In genomic region chr3:169479314-169479939, GRCh38 we compare ENCODE assay signal across 19 cellular contexts.
A peak's percentile ranks its signal among the peaks of the same experiment; 100 is the strongest.
DNase-seq lines count a peak whose midpoint lies in the region; FAIRE-seq and TF ChIP-seq lines count a peak whose summit lies in the region.
"Had no signal": no experiment of that assay in that cellular context is flagged by ENCODE, and none has a peak within 500 bp of the region (broad histone marks: within the 10 kb centered on the region; RNA-seq: fewer than 3 reads in every experiment).

No MANE protein-coding gene starts in this region.

- no peak overlapping the region for H2AFZ ChIP-seq in H1 (ENCODE audit: low read length)
- no peak overlapping the region for H2AFZ ChIP-seq in trophoblast cell (ENCODE audit: insufficient read depth, low read length, poor library complexity)

- H2BK20ac ChIP-seq in H1 (ENCODE audit: low read length), result no peak overlapping the region

- H3K27me3 Mint-ChIP-seq in Calu3 (ENCODE audit: unreplicated experiment), result no peaks in the 10 kb centered on the region

- H4K8ac ChIP-seq in H1 (ENCODE audit: extremely low read depth, insufficient read depth, low read length), result no peak overlapping the region
- no peak overlapping the region for H4K8ac ChIP-seq in trophoblast cell (ENCODE audit: low read depth, low read length)

- TF ChIP-seq CTCF in Calu3 (IDR thresholded peaks at IDR 0.05; ENCODE audit: unreplicated experiment) (no peak), HFF-Myc (IDR thresholded peaks at IDR 0.05; ENCODE audit: low read depth, low read length, missing control alignments) (no peak), H1 (IDR thresholded peaks at IDR 0.05; ENCODE audit: control extremely low read depth in 1 of 3, insufficient read depth in 1 of 3, low read depth in 1 of 3, low read length in 3 of 3) (no peak), right atrium auricular region (IDR thresholded peaks at IDR 0.05) (no peak)

- no peaks in the 10 kb centered on the region for H3K36me3 Mint-ChIP-seq in Calu3 (ENCODE audit: insufficient read depth, unreplicated experiment)
- H3K36me3 Mint-ChIP-seq: CD8-positive, alpha-beta T cell had no signal

- no peak overlapping the region for H2BK5ac ChIP-seq in H1 (ENCODE audit: low read depth, low read length)
- H2BK5ac ChIP-seq in trophoblast cell (ENCODE audit: low read depth, low read length, poor library complexity), result no peak overlapping the region

- POLR2A ChIA-PET in H1 (lab: Charles Lee; ENCODE audit: partially characterized antibody), result no interaction called here

- H3K4me1 Mint-ChIP-seq in Calu3 (ENCODE audit: low read depth, unreplicated experiment), result peaks cover 10% of the 10 kb centered on the region

- H3K4me1 ChIP-seq in H1 (replicated peaks in 1 of 4; ENCODE audit: control insufficient read depth in 3 of 4, insufficient read depth in 4 of 4, low read length in 3 of 4) (no peaks in the 10 kb centered on the region), trophoblast cell (ENCODE audit: control insufficient read depth in 1 of 2, insufficient read depth in 2 of 2, low read length in 2 of 2) (peaks cover 0 to 2% of the 10 kb centered on the region in 2 experiments), right atrium auricular region (no peaks in the 10 kb centered on the region)

- no peaks in the 10 kb centered on the region for H3K9me3 ChIP-seq in H1 (ENCODE audit: insufficient read depth in 2 of 2, low read depth in 1 of 2, low read length in 1 of 2)
- no peaks in the 10 kb centered on the region for H3K9me3 ChIP-seq in trophoblast cell (ENCODE audit: insufficient read depth, low read depth, low read length)
- no peaks in the 10 kb centered on the region for H3K9me3 ChIP-seq in right atrium auricular region

- H4K5ac ChIP-seq in H1 (ENCODE audit: insufficient read length, low read depth, low read length), result no peak overlapping the region

- no peak overlapping the region for H4K91ac ChIP-seq in H1 (replicated peaks; ENCODE audit: insufficient read length, low read length)
- H4K91ac ChIP-seq in trophoblast cell (ENCODE audit: low read depth, low read length), result no peak overlapping the region

- H3K23ac ChIP-seq in H1 (ENCODE audit: insufficient read length) (no peak overlapping the region), trophoblast cell (ENCODE audit: low read length) (no peak overlapping the region)

- H3K4me2 ChIP-seq in H1 (ENCODE audit: insufficient read depth in 1 of 2, low read depth in 2 of 2, low read length in 2 of 2) (no peak overlapping the region), trophoblast cell (ENCODE audit: low read length) (no peak overlapping the region)

- H2BK12ac ChIP-seq in H1 (ENCODE audit: low read depth, low read length) (no peak overlapping the region), trophoblast cell (ENCODE audit: low read length) (no peak overlapping the region)

- H3K4me3 Mint-ChIP-seq in Calu3 (ENCODE audit: low read depth, unreplicated experiment), result no peak overlapping the region
- H3K4me3 Mint-ChIP-seq: CD8-positive, alpha-beta T cell; HFFc6 had no signal

- BruUV-seq in Calu3 (replicated peaks; lab: Mats Ljungman, UMichigan), result no TSS peak

- TF ChIP-seq POLR2A in H1 (IDR thresholded peaks at IDR 0.05; ENCODE audit: control extremely low read depth in 1 of 2, low read depth in 2 of 2, low read length in 2 of 2), result no peak

- TF ChIP-seq EP300 in H1 (IDR thresholded peaks at IDR 0.05; ENCODE audit: borderline replicate concordance in 1 of 2, low read depth in 2 of 2, low read length in 2 of 2), result no peak

- TF ChIP-seq RAD21 in H1 (IDR thresholded peaks at IDR 0.05 in 1 of 2, conservative IDR thresholded peaks at IDR 0.05 in 1 of 2; ENCODE audit: low read depth in 2 of 2, low read length in 2 of 2), result no peak

- no peaks in the 10 kb centered on the region for H3K36me3 ChIP-seq in H1 (ENCODE audit: control insufficient read depth in 2 of 4, insufficient read depth in 4 of 4, low read length in 3 of 4)
- H3K36me3 ChIP-seq in trophoblast cell (ENCODE audit: control insufficient read depth in 1 of 2, insufficient read depth in 2 of 2, low read length in 2 of 2), result peaks cover 0 to 1% of the 10 kb centered on the region in 2 experiments
- no peaks in the 10 kb centered on the region for H3K36me3 ChIP-seq in right atrium auricular region

- H3K4ac ChIP-seq in H1 (replicated peaks; ENCODE audit: insufficient read length, low read depth, low read length), result no peak overlapping the region
- no peak overlapping the region for H3K4ac ChIP-seq in trophoblast cell (ENCODE audit: low read depth, low read length)

- DNase-seq in Calu3, result no peak
- DNase-seq in HFF-Myc (ENCODE audit: extremely low read depth, low read depth), result peak; percentile 2
- DNase-seq in H1 (ENCODE audit: low read depth in 1 of 2, low spot score in 2 of 2), result no peak
- DNase-seq in trophoblast cell, result peak; percentile 27 to 29
- no peak for DNase-seq in pons (ENCODE audit: low spot score)
- DNase-seq in DMS153 (lab: John Stamatoyannopoulos, UW), result no peak
- DNase-seq in right atrium auricular region (ENCODE audit: low spot score), result no peak
- DNase-seq: AML-193; C1 segment of cervical spinal cord; CD8-positive, alpha-beta T cell; DMS53; HFFc6; KBM-7; NCI-H1105; NCI-H1694; NCI-H2081; NCI-H2171; NCI-H524 treated with DMSO at 0.1 percent for 48 hours; NCI-H82 had no signal

- FAIRE-seq in H1 (lab: Jason Lieb, UNC), result no peak

- H3K79me1 ChIP-seq in H1 (ENCODE audit: low read depth, low read length) (no peaks in the 10 kb centered on the region), trophoblast cell (ENCODE audit: low read length) (no peaks in the 10 kb centered on the region)

- H3K27ac ChIP-seq in H1 (ENCODE audit: low read depth, low read length) (no peak overlapping the region), trophoblast cell (ENCODE audit: low read depth, low read length) (no peak overlapping the region), right atrium auricular region (no peak overlapping the region)

- H3K23me2 ChIP-seq in H1 (ENCODE audit: low read depth, low read length), result no peaks in the 10 kb centered on the region

- peak overlapping the region; percentile 0 for H3K27ac Mint-ChIP-seq in Calu3 (ENCODE audit: unreplicated experiment)
- H3K27ac Mint-ChIP-seq: CD8-positive, alpha-beta T cell; HFFc6 had no signal

- 78% methylated on average over 5 of the region's 5 CpGs; no CpG with 5 or more reads in 1 of the 2 experiments for WGBS in H1 (ENCODE audit: extremely low coverage in 1 of 2, insufficient coverage in 1 of 2, insufficient read length in 1 of 2, insufficient replicate concordance in 2 of 2, low coverage in 1 of 2, low lambda C conversion rate in 2 of 2, missing lambda C conversion rate in 1 of 2), 2 experiments
- WGBS in trophoblast cell (ENCODE audit: extremely low coverage, insufficient coverage, insufficient read length), result no CpG with 5 or more reads among the region's 5 CpGs

- no peak overlapping the region for H3K4me3 ChIP-seq in HFF-Myc (replicated peaks; ENCODE audit: low read depth, low read length)
- H3K4me3 ChIP-seq in H1 (ENCODE audit: extremely low read depth in 1 of 4, insufficient read depth in 2 of 4, low read depth in 3 of 4, low read length in 4 of 4), result no peak overlapping the region
- no peak overlapping the region for H3K4me3 ChIP-seq in trophoblast cell (ENCODE audit: low read depth, low read length)
- H3K4me3 ChIP-seq in right atrium auricular region, result no peak overlapping the region

- no peak overlapping the region for H3K9ac ChIP-seq in H1 (replicated peaks in 1 of 4; ENCODE audit: extremely low read depth in 1 of 4, low read depth in 3 of 4, low read length in 3 of 4)
- H3K9ac ChIP-seq in trophoblast cell (ENCODE audit: low read length), result no peak overlapping the region

- no peaks in the 10 kb centered on the region for H3K79me2 ChIP-seq in H1 (ENCODE audit: control insufficient read depth in 1 of 2, insufficient read depth in 2 of 2, low read length in 2 of 2)
- no peaks in the 10 kb centered on the region for H3K79me2 ChIP-seq in trophoblast cell (ENCODE audit: control insufficient read depth, insufficient read depth, low read length, poor library complexity)

- H2AK5ac ChIP-seq in H1 (ENCODE audit: low read depth, low read length), result no peak overlapping the region
- no peak overlapping the region for H2AK5ac ChIP-seq in trophoblast cell (ENCODE audit: low read length)

- intact Hi-C loops in Calu3 (cut with micrococcal nuclease; ENCODE audit: unreplicated experiment), result no loop called here

- H4K12ac ChIP-seq in trophoblast cell (ENCODE audit: low read depth, low read length), result no peak overlapping the region

- H4K20me1 ChIP-seq in H1 (replicated peaks in 1 of 2; ENCODE audit: control insufficient read depth in 1 of 2, insufficient read depth in 2 of 2, low read length in 2 of 2), result no peaks in the 10 kb centered on the region

- CTCF ChIA-PET in Calu3 (lab: Charles Lee), result interaction anchor here (0.7 kb wide), 1 partner anchor 265 kb away, joined by 8 read pairs; no protein-coding TSS in a partner anchor
- CTCF ChIA-PET in H1 (lab: Charles Lee; ENCODE audit: partially characterized antibody), result interaction anchor here (1.2 kb wide), 1 partner anchor 39 kb away, joined by 3 read pairs; no protein-coding TSS in a partner anchor

- H3K27me3 ChIP-seq in H1 (replicated peaks in 1 of 4; ENCODE audit: control insufficient read depth in 3 of 4, extremely low read depth in 1 of 4, insufficient read depth in 3 of 4, low read length in 3 of 4) (no peaks in the 10 kb centered on the region), trophoblast cell (ENCODE audit: insufficient read depth, low read length) (no peaks in the 10 kb centered on the region), right atrium auricular region (no peaks in the 10 kb centered on the region)

- H3K18ac ChIP-seq in H1 (ENCODE audit: extremely low read depth, low read length) (no peak overlapping the region), trophoblast cell (ENCODE audit: low read length) (no peak overlapping the region)

- no peak overlapping the region for H2BK120ac ChIP-seq in H1 (replicated peaks; ENCODE audit: low read depth, low read length)
- H2BK120ac ChIP-seq in trophoblast cell (ENCODE audit: insufficient read depth, low read length, poor library complexity), result no peak overlapping the region

- no peak overlapping the region for H3K14ac ChIP-seq in H1 (ENCODE audit: insufficient read length)
- H3K14ac ChIP-seq in trophoblast cell (ENCODE audit: low read length), result peak overlapping the region; percentile 4

- H2BK15ac ChIP-seq in H1 (ENCODE audit: low read length), result 0 out of 2 replicates have a peak overlapping the region, but pooled peaks have one; percentile 9

- peaks cover 3% of the 10 kb centered on the region for H3K9me3 Mint-ChIP-seq in Calu3 (ENCODE audit: low read depth, unreplicated experiment)
- H3K9me3 Mint-ChIP-seq: CD8-positive, alpha-beta T cell; HFFc6 had no signal

- H3K56ac ChIP-seq in H1 (replicated peaks; ENCODE audit: insufficient read length, low read depth, low read length), result no peak overlapping the region

TF ChIP-seq in H1, 55 proteins besides CTCF, POLR2A, EP300 and RAD21 (continues in another document):
- TF ChIP-seq GABPA (IDR thresholded peaks at IDR 0.05; ENCODE audit: borderline replicate concordance, insufficient read depth, low read length) (no peak), CHD2 (IDR thresholded peaks at IDR 0.05; ENCODE audit: low read length) (no peak), RXRA (IDR thresholded peaks at IDR 0.05; ENCODE audit: insufficient read depth, low read depth, low read length) (no peak), TBP (IDR thresholded peaks at IDR 0.05; ENCODE audit: low read depth, low read length) (no peak), SP2 (IDR thresholded peaks at IDR 0.05; ENCODE audit: low read length) (no peak), BACH1 (IDR thresholded peaks at IDR 0.05; ENCODE audit: low read length) (no peak)

Comparison
In these comparisons a context has a peak if more than half of its experiments do, and no peak if none do; other contexts are left out.
1. DNase-seq: peak in HFF-Myc (single experiment) and trophoblast cell (2 of 2); none in Calu3 (single experiment), H1 (0 of 2), pons (single experiment), DMS153 (single experiment) and right atrium auricular region (single experiment).